8 cellular contexts compared by ENCODE assay signal in genomic region chr2:219207254-219207883, GRCh38. TPM values are rescaled to one million over a fixed set of nuclear protein-coding genes. Genes with fewer than 3 reads are reported as not detected.
A peak's percentile ranks its signal among the peaks of the same experiment; 100 is the strongest.
DNase-seq lines count a peak whose midpoint lies in the region; ATAC-seq and TF ChIP-seq lines count a peak whose summit lies in the region.

No MANE protein-coding gene starts in this region.

- peak overlapping the region; percentile 76 for H3K4me3 ChIP-seq in GM06990 (replicated peaks; ENCODE audit: low read depth, low read length)
- peak overlapping the region; percentile 86 for H3K4me3 ChIP-seq in fibroblast of the aortic adventitia (ENCODE audit: low read depth, low read length)
- H3K4me3 ChIP-seq in psoas muscle, result peak overlapping the region; percentile 75

- H3K27ac Mint-ChIP-seq in T-helper 17 cell, result peak overlapping the region; percentile 94

- WGBS in psoas muscle, 3 donors, result 24 to 28% (median 24%) methylated on average over 14 of the region's 14 CpGs

- H3K9me3 ChIP-seq in T-helper 17 cell (ENCODE audit: control insufficient read depth, low read length, poor library complexity, severe bottlenecking) (no peaks in the 10 kb centered on the region), psoas muscle (no peaks in the 10 kb centered on the region)

- no peaks in the 10 kb centered on the region for H3K36me3 Mint-ChIP-seq in T-helper 17 cell (ENCODE audit: low read depth)

- DNase-seq in GM06990 (ENCODE audit: extremely low read depth, insufficient read length), result no peak
- no peak for DNase-seq in T-helper 17 cell
- no peak for DNase-seq in fibroblast of the aortic adventitia (ENCODE audit: low read depth)
- no peak for DNase-seq in psoas muscle
- no peak for DNase-seq in activated CD4-positive, alpha-beta T cell treated with anti-CD3 and anti-CD28 coated beads for 1 hour
- DNase-seq in GM20000 (ENCODE audit: low spot score), result no peak

- intact Hi-C loops in psoas muscle (cut with DNase I), result no loop called here

- peak overlapping the region; percentile 91 for H3K4me3 Mint-ChIP-seq in T-helper 17 cell

- peaks cover 15% of the 10 kb centered on the region for H3K4me1 ChIP-seq in psoas muscle

- H3K36me3 ChIP-seq in GM06990 (ENCODE audit: control insufficient read depth, insufficient read depth, low read length) (peaks cover 9% of the 10 kb centered on the region), psoas muscle (ENCODE audit: insufficient read depth in 1 of 2, low read depth in 1 of 2) (peaks cover 3 to 48% of the 10 kb centered on the region in 2 donors)

- peaks cover 20% of the 10 kb centered on the region for H3K4me1 Mint-ChIP-seq in T-helper 17 cell

- peak overlapping the region; percentile 91 for H3K27ac ChIP-seq in psoas muscle

- TF ChIP-seq CTCF in GM06990 (IDR thresholded peaks at IDR 0.05; ENCODE audit: insufficient read depth, low read length, poor library complexity, severe bottlenecking) (no peak), fibroblast of the aortic adventitia (IDR thresholded peaks at IDR 0.05; ENCODE audit: insufficient read depth, low read length) (no peak), psoas muscle (IDR thresholded peaks at IDR 0.05) (no peak), GM20000 (IDR thresholded peaks at IDR 0.05; ENCODE audit: extremely low read depth, missing control alignments) (no peak)

- H3K27me3 ChIP-seq in GM06990 (replicated peaks; ENCODE audit: control insufficient read depth, insufficient read depth, low read length) (no peaks in the 10 kb centered on the region), psoas muscle (ENCODE audit: insufficient read depth in 3 of 3, low read length in 2 of 3) (no peaks in the 10 kb centered on the region)

- ATAC-seq in T-helper 17 cell (no peak), psoas muscle (peak in 2 of 4 donors; percentile 1 to 19), GM18907 (IDR thresholded peaks at IDR 0.05; ENCODE audit: unreplicated experiment) (no peak), GM18861 (IDR thresholded peaks at IDR 0.05; ENCODE audit: unreplicated experiment) (no peak)

- H3K27me3 Mint-ChIP-seq in T-helper 17 cell, result no peaks in the 10 kb centered on the region

RNA-seq across cellular contexts. Expression of gene ZFAND2B, which starts 0.8 kb away (rescaled TPM):
- total RNA-seq in T-helper 17 cell, result 10 to 100 TPM; 65.3 to 71.1 TPM
- total RNA-seq in fibroblast of the aortic adventitia (ENCODE audit: low replicate concordance), result 27.2 and 39.2 TPM in 2 replicates
- 10 to 100 TPM; 19.0 to 26.6 (median 22.1) TPM for total RNA-seq in psoas muscle
- polyA plus RNA-seq in psoas muscle, result 10 to 100 TPM; 22.4 to 46.2 (median 32.6) TPM

RNA-seq across cellular contexts. Expression of gene ABCB6, which starts 11.4 kb away (rescaled TPM):
- total RNA-seq in T-helper 17 cell (1 to 10 TPM; 2.6 to 6.6 TPM), fibroblast of the aortic adventitia (ENCODE audit: low replicate concordance) (10.1 and 27.3 TPM in 2 replicates), psoas muscle (10 to 100 TPM; 24.4 to 55.7 (median 43.5) TPM)
- 10 to 100 TPM; 31.0 to 64.9 (median 42.2) TPM for polyA plus RNA-seq in psoas muscle

RNA-seq across cellular contexts. Expression of gene ATG9A, which starts 22.1 kb away (rescaled TPM):
- total RNA-seq in T-helper 17 cell (10 to 100 TPM; 42.4 to 72.1 TPM), fibroblast of the aortic adventitia (ENCODE audit: low replicate concordance) (45.1 and 56.9 TPM in 2 replicates), psoas muscle (100 to 1,000 TPM; 111 to 180 (median 122) TPM)
- polyA plus RNA-seq in psoas muscle, result 100 to 1,000 TPM in 1 of 3 donors, 10 to 100 TPM in 2; 41.6 to 107 (median 74.0) TPM

RNA-seq across cellular contexts. Expression of gene ANKZF1, which starts 22.2 kb away (rescaled TPM):
- total RNA-seq in T-helper 17 cell (10 to 100 TPM; 92.5 to 93.5 TPM), fibroblast of the aortic adventitia (ENCODE audit: low replicate concordance) (23.7 and 64.5 TPM in 2 replicates), psoas muscle (10 to 100 TPM in 3 of 4 donors, 1 to 10 TPM in 1; 9.3 to 29.4 (median 15.2) TPM)
- 10 to 100 TPM in 2 of 3 donors, 1 to 10 TPM in 1; 8.7 to 27.8 (median 14.9) TPM for polyA plus RNA-seq in psoas muscle

RNA-seq across cellular contexts. Expression of gene RETREG2, which starts 29.3 kb away (rescaled TPM):
- total RNA-seq in T-helper 17 cell, result 10 to 100 TPM; 78.4 to 81.4 TPM
- 68.1 and 76.0 TPM in 2 replicates for total RNA-seq in fibroblast of the aortic adventitia (ENCODE audit: low replicate concordance)
- total RNA-seq in psoas muscle, result 10 to 100 TPM; 28.1 to 38.1 (median 37.1) TPM
- 10 to 100 TPM; 36.5 to 71.4 (median 62.2) TPM for polyA plus RNA-seq in psoas muscle
